ENCODE assay signal across 1 cellular context in the genomic region with DNA sequence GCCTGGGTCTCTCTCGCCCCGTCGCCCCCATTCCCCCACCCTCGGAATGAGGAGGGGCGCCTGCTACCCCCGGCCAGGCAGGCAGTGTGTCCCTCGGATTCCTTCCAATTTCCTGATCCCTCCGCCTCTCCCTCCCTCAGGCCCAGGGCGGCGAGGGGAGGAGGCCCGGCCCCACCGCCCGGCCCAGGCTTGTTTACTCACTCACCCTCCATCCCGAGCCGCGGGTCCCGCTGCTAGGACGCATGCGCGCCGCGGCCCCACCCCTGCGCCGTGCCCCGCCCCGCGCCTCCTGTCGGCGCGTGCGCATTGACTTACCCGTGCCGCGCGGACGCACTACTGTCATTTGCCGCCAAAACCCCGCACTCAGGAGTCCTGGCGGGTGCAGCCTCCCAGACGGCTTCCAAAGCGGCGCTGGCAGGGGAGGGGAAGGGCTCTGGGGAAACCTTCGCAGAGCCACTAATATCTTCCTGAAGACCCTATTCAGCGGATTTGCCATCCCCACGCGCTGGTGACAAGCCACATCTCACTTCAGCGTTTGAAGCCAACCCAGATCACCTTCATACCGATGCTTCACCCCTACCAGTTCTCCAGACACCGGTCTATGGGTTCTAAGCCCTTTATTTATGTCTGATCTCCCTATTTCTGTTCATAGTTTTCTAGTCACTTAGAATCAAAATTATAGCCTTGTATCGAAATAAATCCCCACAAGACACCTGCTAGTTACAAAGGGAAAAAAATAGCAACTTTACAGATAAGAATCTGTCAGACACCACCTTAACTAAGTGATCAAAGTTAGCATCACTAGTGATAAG.
TF ChIP-seq lines count a peak whose summit lies in the region.

EZH1 (minus strand) TSS at position 235 of the 812 bp plus-strand sequence. CDS start 16,099 bp downstream, outside the sequence.

TF ChIP-seq in HepG2, 621 proteins besides CTCF, POLR2A, EP300 and RAD21 (continued from another document and continues in another):
- TF ChIP-seq, protein P1, sequence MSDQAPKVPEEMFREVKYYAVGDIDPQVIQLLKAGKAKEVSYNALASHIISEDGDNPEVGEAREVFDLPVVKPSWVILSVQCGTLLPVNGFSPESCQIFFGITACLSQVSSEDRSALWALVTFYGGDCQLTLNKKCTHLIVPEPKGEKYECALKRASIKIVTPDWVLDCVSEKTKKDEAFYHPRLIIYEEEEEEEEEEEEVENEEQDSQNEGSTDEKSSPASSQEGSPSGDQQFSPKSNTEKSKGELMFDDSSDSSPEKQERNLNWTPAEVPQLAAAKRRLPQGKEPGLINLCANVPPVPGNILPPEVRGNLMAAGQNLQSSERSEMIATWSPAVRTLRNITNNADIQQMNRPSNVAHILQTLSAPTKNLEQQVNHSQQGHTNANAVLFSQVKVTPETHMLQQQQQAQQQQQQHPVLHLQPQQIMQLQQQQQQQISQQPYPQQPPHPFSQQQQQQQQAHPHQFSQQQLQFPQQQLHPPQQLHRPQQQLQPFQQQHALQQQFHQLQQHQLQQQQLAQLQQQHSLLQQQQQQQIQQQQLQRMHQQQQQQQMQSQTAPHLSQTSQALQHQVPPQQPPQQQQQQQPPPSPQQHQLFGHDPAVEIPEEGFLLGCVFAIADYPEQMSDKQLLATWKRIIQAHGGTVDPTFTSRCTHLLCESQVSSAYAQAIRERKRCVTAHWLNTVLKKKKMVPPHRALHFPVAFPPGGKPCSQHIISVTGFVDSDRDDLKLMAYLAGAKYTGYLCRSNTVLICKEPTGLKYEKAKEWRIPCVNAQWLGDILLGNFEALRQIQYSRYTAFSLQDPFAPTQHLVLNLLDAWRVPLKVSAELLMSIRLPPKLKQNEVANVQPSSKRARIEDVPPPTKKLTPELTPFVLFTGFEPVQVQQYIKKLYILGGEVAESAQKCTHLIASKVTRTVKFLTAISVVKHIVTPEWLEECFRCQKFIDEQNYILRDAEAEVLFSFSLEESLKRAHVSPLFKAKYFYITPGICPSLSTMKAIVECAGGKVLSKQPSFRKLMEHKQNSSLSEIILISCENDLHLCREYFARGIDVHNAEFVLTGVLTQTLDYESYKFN (CRISPR knock-in tag; conservative IDR thresholded peaks at IDR 0.05) = peak; percentile 53
- TF ChIP-seq ZFP36 (IDR thresholded peaks at IDR 0.05; ENCODE audit: borderline replicate concordance, low read depth, low read length, partially characterized antibody) (no peak), DZIP1 (CRISPR knock-in tag; IDR thresholded peaks at IDR 0.05) (peak; percentile 59; the same call in 1 of the 2 replicates), ZNF615 (CRISPR knock-in tag; IDR thresholded peaks at IDR 0.05; ENCODE audit: borderline replicate concordance) (peak; percentile 78; the same call in 1 of the 2 replicates), ZNF605 (CRISPR knock-in tag; IDR thresholded peaks at IDR 0.05) (peak; percentile 98), HDAC2 (CRISPR knock-in tag; IDR thresholded peaks at IDR 0.05) (no peak; the same call in 1 of the 2 replicates), POGK (CRISPR knock-in tag; conservative IDR thresholded peaks at IDR 0.05) (peak; percentile 21; the same call in 1 of the 2 replicates), ZNF784 (CRISPR knock-in tag; IDR thresholded peaks at IDR 0.05; ENCODE audit: borderline replicate concordance) (no peak), ZNF326 (CRISPR knock-in tag; IDR thresholded peaks at IDR 0.05; ENCODE audit: borderline replicate concordance) (no peak), NR0B2 (CRISPR knock-in tag; IDR thresholded peaks at IDR 0.05) (peak; percentile 94), MTF2 (CRISPR knock-in tag; IDR thresholded peaks at IDR 0.05; ENCODE audit: borderline replicate concordance) (no peak; the same call in 1 of the 2 replicates), CBFB (CRISPR knock-in tag; IDR thresholded peaks at IDR 0.05) (peak; percentile 65; the same call in 1 of the 2 replicates), ZNF232 (CRISPR knock-in tag; IDR thresholded peaks at IDR 0.05; ENCODE audit: borderline replicate concordance) (peak; percentile 74; the same call in 1 of the 2 replicates), NFKBIZ (CRISPR knock-in tag; IDR thresholded peaks at IDR 0.05) (0 out of 2 replicates have a peak, but pooled peaks have one; percentile 44), CEBPB (IDR thresholded peaks at IDR 0.05; ENCODE audit: borderline replicate concordance, low read depth, low read length) (no peak), SMARCE1 (IDR thresholded peaks at IDR 0.05; ENCODE audit: borderline replicate concordance) (no peak), ZBTB3 (CRISPR knock-in tag; IDR thresholded peaks at IDR 0.05; ENCODE audit: borderline replicate concordance, low read depth) (no peak), MZF1 (CRISPR knock-in tag; IDR thresholded peaks at IDR 0.05; ENCODE audit: borderline replicate concordance) (no peak; the same call in 1 of the 2 replicates), ZNF816 (CRISPR knock-in tag; IDR thresholded peaks at IDR 0.05; ENCODE audit: borderline replicate concordance) (peak; percentile 76; the same call in 1 of the 2 replicates), ZNF33A (CRISPR knock-in tag; IDR thresholded peaks at IDR 0.05; ENCODE audit: borderline replicate concordance) (no peak), ZNF367 (CRISPR knock-in tag; IDR thresholded peaks at IDR 0.05; ENCODE audit: borderline replicate concordance) (no peak), ZNF850 (CRISPR knock-in tag; conservative IDR thresholded peaks at IDR 0.05) (no peak), MAZ (IDR thresholded peaks at IDR 0.05; ENCODE audit: borderline replicate concordance, low read depth, low read length) (peak; percentile 87), MAZ (CRISPR knock-in tag; IDR thresholded peaks at IDR 0.05; ENCODE audit: low read depth) (peak; percentile 87), ZNF710 (CRISPR knock-in tag; IDR thresholded peaks at IDR 0.05; ENCODE audit: borderline replicate concordance) (no peak; the same call in 1 of the 2 replicates), ZNF639 (CRISPR knock-in tag; conservative IDR thresholded peaks at IDR 0.05) (no peak; the same call in none of the 2 replicates), ZNF567 (CRISPR knock-in tag; IDR thresholded peaks at IDR 0.05; ENCODE audit: borderline replicate concordance) (peak; percentile 78; the same call in 1 of the 2 replicates), THYN1 (CRISPR knock-in tag; IDR thresholded peaks at IDR 0.05; ENCODE audit: borderline replicate concordance, low read depth) (no peak), SNAPC2 (CRISPR knock-in tag; IDR thresholded peaks at IDR 0.05) (peak; percentile 95), NFE2L2 (IDR thresholded peaks at IDR 0.05; ENCODE audit: low read length) (no peak), RNF2 (conservative IDR thresholded peaks at IDR 0.05; ENCODE audit: low read depth) (peak; percentile 96), ZMAT3 (CRISPR knock-in tag; conservative IDR thresholded peaks at IDR 0.05) (no peak; the same call in 1 of the 2 replicates), HNF1B (CRISPR knock-in tag; IDR thresholded peaks at IDR 0.05) (peak; percentile 81), TBX2 (CRISPR knock-in tag; IDR thresholded peaks at IDR 0.05; ENCODE audit: borderline replicate concordance) (peak; percentile 79)
- TF ChIP-seq, protein P2, sequence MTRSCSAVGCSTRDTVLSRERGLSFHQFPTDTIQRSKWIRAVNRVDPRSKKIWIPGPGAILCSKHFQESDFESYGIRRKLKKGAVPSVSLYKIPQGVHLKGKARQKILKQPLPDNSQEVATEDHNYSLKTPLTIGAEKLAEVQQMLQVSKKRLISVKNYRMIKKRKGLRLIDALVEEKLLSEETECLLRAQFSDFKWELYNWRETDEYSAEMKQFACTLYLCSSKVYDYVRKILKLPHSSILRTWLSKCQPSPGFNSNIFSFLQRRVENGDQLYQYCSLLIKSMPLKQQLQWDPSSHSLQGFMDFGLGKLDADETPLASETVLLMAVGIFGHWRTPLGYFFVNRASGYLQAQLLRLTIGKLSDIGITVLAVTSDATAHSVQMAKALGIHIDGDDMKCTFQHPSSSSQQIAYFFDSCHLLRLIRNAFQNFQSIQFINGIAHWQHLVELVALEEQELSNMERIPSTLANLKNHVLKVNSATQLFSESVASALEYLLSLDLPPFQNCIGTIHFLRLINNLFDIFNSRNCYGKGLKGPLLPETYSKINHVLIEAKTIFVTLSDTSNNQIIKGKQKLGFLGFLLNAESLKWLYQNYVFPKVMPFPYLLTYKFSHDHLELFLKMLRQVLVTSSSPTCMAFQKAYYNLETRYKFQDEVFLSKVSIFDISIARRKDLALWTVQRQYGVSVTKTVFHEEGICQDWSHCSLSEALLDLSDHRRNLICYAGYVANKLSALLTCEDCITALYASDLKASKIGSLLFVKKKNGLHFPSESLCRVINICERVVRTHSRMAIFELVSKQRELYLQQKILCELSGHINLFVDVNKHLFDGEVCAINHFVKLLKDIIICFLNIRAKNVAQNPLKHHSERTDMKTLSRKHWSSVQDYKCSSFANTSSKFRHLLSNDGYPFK (CRISPR knock-in tag; IDR thresholded peaks at IDR 0.05; ENCODE audit: borderline replicate concordance) = peak; percentile 62
- TF ChIP-seq, protein P3, sequence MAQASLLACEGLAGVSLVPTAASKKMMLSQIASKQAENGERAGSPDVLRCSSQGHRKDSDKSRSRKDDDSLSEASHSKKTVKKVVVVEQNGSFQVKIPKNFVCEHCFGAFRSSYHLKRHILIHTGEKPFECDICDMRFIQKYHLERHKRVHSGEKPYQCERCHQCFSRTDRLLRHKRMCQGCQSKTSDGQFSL (CRISPR knock-in tag; IDR thresholded peaks at IDR 0.05) = peak; percentile 48; the same call in 1 of the 2 replicates
